Comparison of ENCODE assay signal across 9 cellular contexts in the genomic region with DNA sequence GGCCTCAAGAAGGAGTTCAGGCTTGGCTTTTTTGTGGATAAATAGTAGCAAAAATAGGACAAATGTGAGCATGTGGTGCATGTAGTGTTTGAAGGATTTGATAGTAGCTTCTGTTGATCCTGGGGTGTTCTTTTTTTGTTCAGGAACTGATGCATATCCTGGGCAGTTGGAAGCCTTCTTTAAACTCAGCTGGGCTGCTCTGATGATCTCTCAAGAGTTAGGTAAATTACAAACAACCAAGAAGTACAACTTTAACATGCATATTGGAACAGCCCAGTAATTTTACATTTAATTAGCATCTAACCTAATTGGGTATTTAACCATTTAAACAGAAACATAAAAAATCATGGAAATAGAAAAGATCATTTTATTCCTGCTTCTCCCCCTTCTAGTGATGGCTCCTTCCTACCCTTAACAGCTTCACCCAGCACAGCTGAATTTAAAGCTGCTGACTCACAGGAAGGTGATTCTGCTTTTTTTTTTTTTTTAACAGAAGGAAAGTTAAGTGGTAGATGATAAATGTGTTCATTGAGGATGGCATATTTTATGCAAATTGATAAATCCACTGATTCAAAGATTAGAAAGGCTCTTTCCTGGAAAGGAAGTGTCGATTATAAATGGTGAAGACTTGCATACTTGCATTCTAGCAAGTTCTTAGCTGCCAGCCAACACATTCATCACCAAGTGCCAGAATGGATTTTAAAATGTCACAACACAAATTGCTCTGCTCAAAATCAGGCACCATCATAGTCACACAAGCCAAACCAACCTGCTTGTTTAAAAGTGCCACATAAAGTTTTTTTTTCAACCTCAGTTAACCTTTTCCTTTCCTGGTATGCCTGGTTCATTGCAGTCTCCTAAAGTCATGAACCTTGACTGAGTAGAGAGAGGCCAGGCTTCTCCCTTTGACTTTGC. TPM values are rescaled to one million over a fixed set of nuclear protein-coding genes. Genes with fewer than 3 reads are reported as not detected.
DNase-seq lines count a peak whose midpoint lies in the region; ATAC-seq and TF ChIP-seq lines count a peak whose summit lies in the region.
"Had no signal": no experiment of that assay in that cellular context is flagged by ENCODE, and none has a peak within 500 bp of the region (broad histone marks: within the 10 kb centered on the region; RNA-seq: fewer than 3 reads in every experiment).

No MANE protein-coding gene starts in this region.

- peak; percentile 70 for DNase-seq in A172 (ENCODE audit: low spot score)
- DNase-seq in H4 (ENCODE audit: low spot score), result peak; percentile 64
- peak; percentile 4 to 56 for DNase-seq in SW 1271 (lab: John Stamatoyannopoulos, UW)
- DNase-seq in fibroblast of villous mesenchyme (ENCODE audit: low read depth), result peak; percentile 49
- no peak for DNase-seq in left lobe of liver (ENCODE audit: low spot score)
- no peak for DNase-seq in tibial artery
- no peak for DNase-seq in NCI-H510A (lab: John Stamatoyannopoulos, UW)
- DNase-seq: islet precursor cell had no signal

- H3K27me3 ChIP-seq in tibial artery, result no peaks in the 10 kb centered on the region

- H3K9me3 ChIP-seq in tibial artery, result no peaks in the 10 kb centered on the region

- H3K27ac ChIP-seq in tibial artery, result no peak overlapping the region

- intact Hi-C loops in tibial artery (cut with DNase I; ENCODE audit: low total_unique reads), result loop anchor here (2.0 kb wide), 1 partner anchor 14 kb away; no protein-coding TSS in a partner anchor

- peaks cover 0 to 9% (median 4%) of the 10 kb centered on the region in 4 donors for H3K4me1 ChIP-seq in tibial artery

- H3K4me3 ChIP-seq in fibroblast of villous mesenchyme (ENCODE audit: low read depth, low read length), result no peak overlapping the region
- H3K4me3 ChIP-seq in tibial artery, result no peak overlapping the region

- ATAC-seq in left lobe of liver (no peak), GM21423 (IDR thresholded peaks at IDR 0.05; ENCODE audit: unreplicated experiment) (no peak)

- TF ChIP-seq CTCF in fibroblast of villous mesenchyme (IDR thresholded peaks at IDR 0.05; ENCODE audit: insufficient read depth, low read depth, low read length), result no peak
- no peak for TF ChIP-seq CTCF in tibial artery (IDR thresholded peaks at IDR 0.05)

- H3K36me3 ChIP-seq in tibial artery, result no peaks in the 10 kb centered on the region

RNA-seq across cellular contexts. Expression of gene SLC35G2, which starts 20.0 kb away (rescaled TPM):
- total RNA-seq in A172 (2014; rRNA removed; shearing (Covaris generic)), result 18.5 and 20.6 TPM in 2 replicates
- total RNA-seq in H4 (2014; rRNA removed; shearing (Covaris generic)), result 6.3 and 8.0 TPM in 2 replicates
- total RNA-seq in fibroblast of villous mesenchyme, result 5.8 and 17.3 TPM in 2 replicates
- total RNA-seq in left lobe of liver, result 0.70 TPM

RNA-seq across cellular contexts. Expression of gene NCK1, which starts 23.1 kb away (rescaled TPM):
- 40.2 and 58.4 TPM in 2 replicates for total RNA-seq in A172 (2014; rRNA removed; shearing (Covaris generic))
- 44.7 and 79.9 TPM in 2 replicates for total RNA-seq in H4 (2014; rRNA removed; shearing (Covaris generic))
- 47.0 and 66.1 TPM in 2 replicates for total RNA-seq in fibroblast of villous mesenchyme
- total RNA-seq in left lobe of liver, result 19.0 TPM

Comparison
In these comparisons a context has a peak if more than half of its experiments do, and no peak if none do; other contexts are left out.
1. DNase-seq: peak in A172 (single experiment), H4 (single experiment), SW 1271 (2 of 2) and fibroblast of villous mesenchyme (single experiment); none in left lobe of liver (single experiment), tibial artery (0 of 2) and NCI-H510A (single experiment).